Comparison of ENCODE assay signal across 8 cellular contexts in genomic region chr21:33374080-33374873, GRCh38. TPM values are rescaled to one million over a fixed set of nuclear protein-coding genes. Genes with fewer than 3 reads are reported as not detected.
A peak's percentile ranks its signal among the peaks of the same experiment; 100 is the strongest.
DNase-seq lines count a peak whose midpoint lies in the region; ATAC-seq and TF ChIP-seq lines count a peak whose summit lies in the region.

No MANE protein-coding gene starts in this region.

- peak overlapping the region; percentile 58; the same call in 1 of the 2 replicates for H2AFZ ChIP-seq in PC-3 (ENCODE audit: low read length)

- H3K4me2 ChIP-seq in PC-3 (ENCODE audit: low read length): peak overlapping the region; percentile 70

- intact Hi-C loops in PC-3 (cut with micrococcal nuclease): loop anchor here (1.0 to 2.0 kb wide), 6 partner anchors 13 to 174 kb away; partner anchors contain the start of gene IFNAR1

- H3K9me2 ChIP-seq in PC-3 (replicated peaks; ENCODE audit: low read length): no peaks in the 10 kb centered on the region

- no peaks in the 10 kb centered on the region for H3K36me3 ChIP-seq in PC-3 (ENCODE audit: low read depth, low read length)
- no peaks in the 10 kb centered on the region for H3K36me3 ChIP-seq in cardiac muscle cell

- peaks cover 62% of the 10 kb centered on the region for H3K27me3 Mint-ChIP-seq in activated naive CD4-positive, alpha-beta T cell treated with anti-CD3 and anti-CD28 coated beads, Interleukin-2, amount 10 ng/mL, durations not matched to agents 7 days and 5 days

- H3K9me3 ChIP-seq in PC-3 (ENCODE audit: low read length) (no peaks in the 10 kb centered on the region), cardiac muscle cell (ENCODE audit: low read depth) (no peaks in the 10 kb centered on the region)

- H3F3A ChIP-seq in PC-3 (ENCODE audit: low read length, unreplicated experiment): peaks cover 11% of the 10 kb centered on the region

- POLR2A ChIA-PET in PC-3 (lab: Charles Lee; ENCODE audit: unreplicated experiment): no interaction called here

- peaks cover 6% of the 10 kb centered on the region for H3K9me3 Mint-ChIP-seq in activated naive CD4-positive, alpha-beta T cell treated with anti-CD3 and anti-CD28 coated beads, Interleukin-2, amount 10 ng/mL, durations not matched to agents 7 days and 5 days

- no peaks in the 10 kb centered on the region for H3K79me2 ChIP-seq in PC-3 (ENCODE audit: low read length)

- peaks cover 17% of the 10 kb centered on the region for H3K4me1 Mint-ChIP-seq in activated naive CD4-positive, alpha-beta T cell treated with anti-CD3 and anti-CD28 coated beads, Interleukin-2, amount 10 ng/mL, durations not matched to agents 7 days and 5 days

- H3K4me3 Mint-ChIP-seq in activated naive CD4-positive, alpha-beta T cell treated with anti-CD3 and anti-CD28 coated beads, Interleukin-2, amount 10 ng/mL, durations not matched to agents 7 days and 5 days: no peak overlapping the region

- H3K27ac Mint-ChIP-seq in activated naive CD4-positive, alpha-beta T cell treated with anti-CD3 and anti-CD28 coated beads, Interleukin-2, amount 10 ng/mL, durations not matched to agents 7 days and 5 days: no peak overlapping the region

- H3K4me3 ChIP-seq in PC-3 (ENCODE audit: low read length) (peak overlapping the region; percentile 31; the same call in 1 of the 2 replicates), cardiac muscle cell (no peak overlapping the region)

- DNase-seq in Daoy (ENCODE audit: low read depth) (peak; percentile 69), PC-3 (peak; percentile 90), cardiac muscle cell (ENCODE audit: low read depth in 1 of 2, low spot score in 1 of 2) (peak; percentile 29 to 82), smooth muscle cell of the brain vasculature (ENCODE audit: low read depth, low spot score) (peak; percentile 29), NCI-H2196 treated with DMSO at 0.1 percent for 48 hours (lab: John Stamatoyannopoulos, UW; ENCODE audit: unreplicated experiment) (no peak)
- DNase-seq in activated naive CD4-positive, alpha-beta T cell treated with anti-CD3 and anti-CD28 coated beads, Interleukin-2, amount 10 ng/mL, durations not matched to agents 7 days and 5 days: peak; percentile 78

- peak; percentile 48 for ATAC-seq in HG03060 (IDR thresholded peaks at IDR 0.05; ENCODE audit: low read depth, unreplicated experiment)
- ATAC-seq in PC-3: peak; percentile 87
- no peak for ATAC-seq in HG03196 (IDR thresholded peaks at IDR 0.05; ENCODE audit: unreplicated experiment)

- no peaks in the 10 kb centered on the region for H3K27me3 ChIP-seq in PC-3 (ENCODE audit: low read length)
- H3K27me3 ChIP-seq in cardiac muscle cell: peaks cover 8% of the 10 kb centered on the region

- BruUV-seq in PC-3 (replicated peaks; lab: Mats Ljungman, UMichigan): TSS peak; percentile 96

- TF ChIP-seq CTCF in PC-3 (conservative IDR thresholded peaks at IDR 0.05; ENCODE audit: low read depth, low read length): peak; percentile 85
- peak; percentile 68 for TF ChIP-seq CTCF in cardiac muscle cell (IDR thresholded peaks at IDR 0.05; ENCODE audit: low read depth, low read length)

- H3K36me3 Mint-ChIP-seq in activated naive CD4-positive, alpha-beta T cell treated with anti-CD3 and anti-CD28 coated beads, Interleukin-2, amount 10 ng/mL, durations not matched to agents 7 days and 5 days: peaks cover 5% of the 10 kb centered on the region

- no peaks in the 10 kb centered on the region for H4K20me1 ChIP-seq in PC-3 (ENCODE audit: low read length)

- H3K4me1 ChIP-seq in PC-3 (ENCODE audit: insufficient read depth, low read length): peaks cover 25% of the 10 kb centered on the region
- no peaks in the 10 kb centered on the region for H3K4me1 ChIP-seq in cardiac muscle cell (ENCODE audit: low read depth)

- H3K27ac ChIP-seq in PC-3 (ENCODE audit: low read length): peak overlapping the region; percentile 93
- no peak overlapping the region for H3K27ac ChIP-seq in cardiac muscle cell

- H3K9ac ChIP-seq in PC-3 (ENCODE audit: low read length): peak overlapping the region; percentile 63

- CTCF ChIA-PET in PC-3 (lab: Charles Lee): interaction anchor here (0.5 to 1.4 kb wide), 3 partner anchors 13 to 171 kb away, joined by 6 to 14 read pairs (median 11); no protein-coding TSS in a partner anchor
- CTCF ChIA-PET in activated naive CD4-positive, alpha-beta T cell treated with anti-CD3 and anti-CD28 coated beads, Interleukin-2, amount 10 ng/mL, durations not matched to agents 7 days and 5 days (lab: Charles Lee): interaction anchor here (0.7 to 4.8 kb wide), 9 partner anchors 13 to 177 kb away, joined by 3 to 30 read pairs (median 3); partner anchors contain the start of gene IFNAR1

RNA-seq across cellular contexts. Expression of gene IFNGR2, which starts 28.9 kb away (rescaled TPM):
- total RNA-seq in Daoy (2014; rRNA removed; shearing (Covaris generic)): 99.0 and 108 TPM in 2 replicates
- total RNA-seq in PC-3 (2014; rRNA removed) (35.7 and 37.8 TPM in 2 replicates), cardiac muscle cell (36.8 and 47.2 TPM in 2 replicates)
- polyA plus RNA-seq in cardiac muscle cell: 64.6 and 87.6 TPM in 2 replicates

RNA-seq across cellular contexts. Expression of gene IFNAR1, which starts 49.5 kb away (rescaled TPM):
- 18.5 and 45.2 TPM in 2 replicates for total RNA-seq in Daoy (2014; rRNA removed; shearing (Covaris generic))
- total RNA-seq in PC-3 (2014; rRNA removed): 13.2 and 18.4 TPM in 2 replicates
- total RNA-seq in cardiac muscle cell: 6.5 and 12.1 TPM in 2 replicates
- polyA plus RNA-seq in cardiac muscle cell: 18.6 and 19.2 TPM in 2 replicates
